In genomic region chr22:35996596-35996995, GRCh38 we compare ENCODE assay signal across 28 cellular contexts. TPM values are rescaled to one million over a fixed set of nuclear protein-coding genes. Genes with fewer than 3 reads are reported as not detected.
A peak's percentile ranks its signal among the peaks of the same experiment; 100 is the strongest.
DNase-seq lines count a peak whose midpoint lies in the region; ATAC-seq and TF ChIP-seq lines count a peak whose summit lies in the region.
"Had no signal": no experiment of that assay in that cellular context is flagged by ENCODE, and none has a peak within 500 bp of the region (broad histone marks: within the 10 kb centered on the region; RNA-seq: fewer than 3 reads in every experiment).

No MANE protein-coding gene starts in this region.

- POLR2A ChIA-PET in MCF 10A (lab: Yijun Ruan, JAX) = interaction anchor here (0.7 to 1.2 kb wide), 3 partner anchors 9 to 57 kb away, joined by 3 read pairs; no protein-coding TSS in a partner anchor

- CTCF ChIA-PET in MCF 10A (lab: Yijun Ruan, JAX) = interaction anchor here (0.6 to 1.0 kb wide), 6 partner anchors 10 to 94 kb away, joined by 3 to 4 read pairs (median 3); no protein-coding TSS in a partner anchor

- in situ Hi-C loops in transverse colon (cut with MboI; ENCODE audit: low pct_ligation_motif_present in 1 of 4, low pct_unique_long_range_greater_than_20kb in 1 of 4, low sequenced_read_pairs in 3 of 4) = no loop called here

- no peaks in the 10 kb centered on the region for H3K27me3 ChIP-seq in breast epithelium
- no peaks in the 10 kb centered on the region for H3K27me3 ChIP-seq in fibroblast of lung (ENCODE audit: control insufficient read depth, insufficient read depth, low read length)
- H3K27me3 ChIP-seq in ovary = no peaks in the 10 kb centered on the region
- H3K27me3 ChIP-seq in transverse colon = no peaks in the 10 kb centered on the region
- H3K27me3 ChIP-seq: BLaER1 treated with 17β-estradiol and CSF1 and Interleukin-3, amounts not matched to agents 10 nM and 100 nM; body of pancreas had no signal

- H3K9me3 ChIP-seq in breast epithelium (no peaks in the 10 kb centered on the region), fibroblast of lung (ENCODE audit: control insufficient read depth, insufficient read depth, low read depth, low read length) (no peaks in the 10 kb centered on the region), ovary (no peaks in the 10 kb centered on the region), transverse colon (no peaks in the 10 kb centered on the region)
- H3K9me3 ChIP-seq: body of pancreas had no signal

- no peak overlapping the region for H2AFZ ChIP-seq in fibroblast of lung (ENCODE audit: low read length)

- H3K4me2 ChIP-seq in fibroblast of lung (ENCODE audit: extremely low read depth, insufficient read depth, low read length) = peak overlapping the region; percentile 60
- H3K4me2 ChIP-seq: BLaER1 treated with 17β-estradiol and CSF1 and Interleukin-3, amounts not matched to agents 10 nM and 100 nM had no signal

- no peak for TF ChIP-seq POLR2A in breast epithelium (IDR thresholded peaks at IDR 0.05)
- no peak for TF ChIP-seq POLR2A in ovary (IDR thresholded peaks at IDR 0.05)
- TF ChIP-seq POLR2A in transverse colon (IDR thresholded peaks at IDR 0.05) = no peak
- TF ChIP-seq POLR2A in GM18505 (IDR thresholded peaks at IDR 0.05; ENCODE audit: borderline replicate concordance, extremely low read depth, insufficient read depth, insufficient read length) = no peak

- ATAC-seq in GM18505 (IDR thresholded peaks at IDR 0.05; ENCODE audit: unreplicated experiment) (no peak), GM19467 (IDR thresholded peaks at IDR 0.05; ENCODE audit: unreplicated experiment) (no peak)
- ATAC-seq: activated naive CD4-positive, alpha-beta T cell treated with anti-CD3 and anti-CD28 coated beads, Interleukin-2, amount 50 U/mL, for 72 hours; activated T-cell treated with anti-CD3 and anti-CD28 coated beads, Interleukin-2, amount 50 U/mL, for 72 hours; body of pancreas; GM12878 had no signal

- TF ChIP-seq EP300 in ovary (IDR thresholded peaks at IDR 0.05) (no peak), transverse colon (IDR thresholded peaks at IDR 0.05; ENCODE audit: low read depth) (no peak)

- H4K20me1 ChIP-seq in fibroblast of lung (ENCODE audit: control insufficient read depth, extremely low read depth, insufficient read depth, low read length) = no peaks in the 10 kb centered on the region
- H4K20me1 ChIP-seq: BLaER1 treated with 17β-estradiol and CSF1 and Interleukin-3, amounts not matched to agents 10 nM and 100 nM had no signal

- intact Hi-C loops in breast epithelium (cut with DNase I; ENCODE audit: low total_unique reads) = no loop called here
- intact Hi-C loops in MCF 10A (cut with micrococcal nuclease) = no loop called here
- intact Hi-C loops in ovary (cut with DNase I) = no loop called here
- intact Hi-C loops in transverse colon (cut with DNase I; ENCODE audit: low total_unique reads) = no loop called here

- H3K4me1 ChIP-seq in breast epithelium = peaks cover 0 to 6% of the 10 kb centered on the region in 2 donors
- peaks cover 15% of the 10 kb centered on the region for H3K4me1 ChIP-seq in fibroblast of lung (ENCODE audit: control insufficient read depth, extremely low read depth, insufficient read depth, low read length)
- H3K4me1 ChIP-seq in ovary (ENCODE audit: insufficient read depth) = peaks cover 30% of the 10 kb centered on the region
- peaks cover 0 to 33% (median 20%) of the 10 kb centered on the region in 4 donors for H3K4me1 ChIP-seq in transverse colon

- H3K4me3 Mint-ChIP-seq in MCF 10A (ENCODE audit: unreplicated experiment) = no peak overlapping the region
- H3K4me3 Mint-ChIP-seq: activated B cell treated with CpG ODN at 0.5 μM for 24 hours; activated T-cell treated with anti-CD3 and anti-CD28 coated beads, Interleukin-2, amount 50 U/mL, for 72 hours; dendritic cell treated with granulocyte-macrophage colony-stimulating factor and Interleukin-4, amounts not matched to agents 40 ng/mL and 50 ng/mL, for 4 days; neural crest cell had no signal

- TF ChIP-seq CTCF in breast epithelium (IDR thresholded peaks at IDR 0.05) = no peak
- no peak for TF ChIP-seq CTCF in MCF 10A (IDR thresholded peaks at IDR 0.05; ENCODE audit: unreplicated experiment)
- no peak for TF ChIP-seq CTCF in fibroblast of lung (conservative IDR thresholded peaks at IDR 0.05 in 1 of 2, IDR thresholded peaks at IDR 0.05 in 1 of 2; ENCODE audit: low read depth in 1 of 2, low read length in 2 of 2)
- no peak for TF ChIP-seq CTCF in ovary (IDR thresholded peaks at IDR 0.05)
- no peak for TF ChIP-seq CTCF in transverse colon (IDR thresholded peaks at IDR 0.05)

- H3K36me3 ChIP-seq in breast epithelium = no peaks in the 10 kb centered on the region
- no peaks in the 10 kb centered on the region for H3K36me3 ChIP-seq in fibroblast of lung (ENCODE audit: control insufficient read depth, insufficient read depth, low read length)
- no peaks in the 10 kb centered on the region for H3K36me3 ChIP-seq in ovary
- H3K36me3 ChIP-seq in transverse colon = no peaks in the 10 kb centered on the region
- H3K36me3 ChIP-seq: BLaER1 treated with 17β-estradiol and CSF1 and Interleukin-3, amounts not matched to agents 10 nM and 100 nM had no signal

- H3K27ac Mint-ChIP-seq in MCF 10A (ENCODE audit: low read depth, unreplicated experiment) = no peak overlapping the region
- H3K27ac Mint-ChIP-seq: activated B cell treated with CpG ODN at 0.5 μM for 24 hours; activated naive CD4-positive, alpha-beta T cell treated with anti-CD3 and anti-CD28 coated beads, Interleukin-2, amount 50 U/mL, for 72 hours; activated T-cell treated with anti-CD3 and anti-CD28 coated beads, Interleukin-2, amount 50 U/mL, for 72 hours; dendritic cell treated with granulocyte-macrophage colony-stimulating factor and Interleukin-4, amounts not matched to agents 40 ng/mL and 50 ng/mL, for 4 days had no signal

- DNase-seq in breast epithelium (ENCODE audit: low spot score in 2 of 2) (no peak), MCF 10A (ENCODE audit: unreplicated experiment) (no peak), fibroblast of lung (ENCODE audit: low read depth in 2 of 2) (no peak), ovary (no peak), transverse colon (no peak), Ammon's horn (ENCODE audit: low spot score) (no peak)
- DNase-seq: activated B cell treated with CpG ODN at 0.5 μM for 24 hours; activated CD8-positive, alpha-beta memory T cell treated with anti-CD3 and anti-CD28 coated beads for 24 hours; activated T-cell treated with anti-CD3 and anti-CD28 coated beads, Interleukin-2, amount 50 U/mL, for 72 hours; body of pancreas; GDM1; mammary epithelial cell; NCI-H1092 treated with DMSO at 0.1 percent for 48 hours; NCI-H2081; NCI-H510A; retina; SHP77 treated with DMSO at 0.1 percent for 48 hours; stimulated activated CD4-positive, alpha-beta T cell treated with anti-CD3 and anti-CD28 coated beads, Interleukin-1b, Interleukin-23, amount 100 ng/mL, for 48 hours; T-helper 2 cell had no signal

- BruUV-seq in MCF 10A (replicated peaks; lab: Mats Ljungman, UMichigan) = no TSS peak

- no peak overlapping the region for H3K9ac ChIP-seq in fibroblast of lung (ENCODE audit: insufficient read depth, low read length)
- H3K9ac ChIP-seq: BLaER1 treated with 17β-estradiol and CSF1 and Interleukin-3, amounts not matched to agents 10 nM and 100 nM had no signal

- WGBS in ovary, 3 donors = 11 to 19% (median 12%) methylated on average over 1 of the region's 1 CpG
- 12 to 42% methylated on average over 1 of the region's 1 CpG for WGBS in transverse colon (ENCODE audit: low coverage in 1 of 2), 2 donors

- H3K79me2 ChIP-seq in fibroblast of lung (ENCODE audit: control insufficient read depth, insufficient read depth, low read length) = peaks cover 58% of the 10 kb centered on the region

- peaks cover 9% of the 10 kb centered on the region for H3K4me1 Mint-ChIP-seq in MCF 10A (ENCODE audit: insufficient read depth, unreplicated experiment)

- H3K27me3 Mint-ChIP-seq in MCF 10A (ENCODE audit: insufficient read depth, unreplicated experiment) = no peaks in the 10 kb centered on the region
- H3K27me3 Mint-ChIP-seq: dendritic cell treated with granulocyte-macrophage colony-stimulating factor and Interleukin-4, amounts not matched to agents 40 ng/mL and 50 ng/mL, for 4 days had no signal

- H3K36me3 Mint-ChIP-seq in MCF 10A (ENCODE audit: insufficient read depth, unreplicated experiment) = peaks cover 5% of the 10 kb centered on the region
- H3K36me3 Mint-ChIP-seq: activated naive CD4-positive, alpha-beta T cell treated with anti-CD3 and anti-CD28 coated beads, Interleukin-2, amount 50 U/mL, for 72 hours had no signal

- H3K4me3 ChIP-seq in breast epithelium = no peak overlapping the region
- H3K4me3 ChIP-seq in fibroblast of lung (replicated peaks in 1 of 4; ENCODE audit: control extremely low read depth in 1 of 4, insufficient read depth in 1 of 4, low read depth in 3 of 4, low read length in 4 of 4) = no peak overlapping the region
- no peak overlapping the region for H3K4me3 ChIP-seq in ovary
- H3K4me3 ChIP-seq in transverse colon = no peak overlapping the region
- H3K4me3 ChIP-seq: BLaER1 treated with 17β-estradiol and CSF1 and Interleukin-3, amounts not matched to agents 10 nM and 100 nM; body of pancreas; GM12878 had no signal

- H3K9me3 Mint-ChIP-seq in MCF 10A (ENCODE audit: unreplicated experiment) = no peaks in the 10 kb centered on the region
- H3K9me3 Mint-ChIP-seq: activated B cell treated with CpG ODN at 0.5 μM for 24 hours; activated naive CD4-positive, alpha-beta T cell treated with anti-CD3 and anti-CD28 coated beads, Interleukin-2, amount 50 U/mL, for 72 hours; activated T-cell treated with anti-CD3 and anti-CD28 coated beads, Interleukin-2, amount 50 U/mL, for 72 hours; dendritic cell treated with granulocyte-macrophage colony-stimulating factor and Interleukin-4, amounts not matched to agents 40 ng/mL and 50 ng/mL, for 4 days; neural crest cell had no signal

- H3K27ac ChIP-seq in breast epithelium (peak overlapping the region; percentile 48 to 80), fibroblast of lung (ENCODE audit: insufficient read depth, low read length) (peak overlapping the region; percentile 78), ovary (peak overlapping the region; percentile 72 to 74), transverse colon (peak overlapping the region; percentile 65 to 82 (median 79))
- H3K27ac ChIP-seq: 22Rv1; BLaER1 treated with 17β-estradiol and CSF1 and Interleukin-3, amounts not matched to agents 10 nM and 100 nM; body of pancreas; epithelial cell of prostate had no signal

RNA-seq across cellular contexts. Expression of gene RBFOX2, which starts 32.0 kb away (rescaled TPM):
- total RNA-seq in breast epithelium = 10 to 100 TPM; 63.4 to 97.3 (median 85.5) TPM
- 89.4 and 92.0 TPM in 2 replicates for total RNA-seq in MCF 10A (2022)
- total RNA-seq in fibroblast of lung = 127 and 173 TPM in 2 replicates
- polyA plus RNA-seq in fibroblast of lung = 184 and 190 TPM in 2 replicates
- 107 and 125 TPM in 2 replicates for polyA plus RNA-seq in fibroblast of lung (2012)
- polyA minus RNA-seq in fibroblast of lung (ENCODE audit: low replicate concordance) = 147 and 168 TPM in 2 replicates
- 100 to 1,000 TPM in 5 of 7 donors, 10 to 100 TPM in 2; 71.1 to 137 (median 128) TPM for total RNA-seq in ovary
- polyA plus RNA-seq in ovary = 100 to 1,000 TPM in 1 of 2 donors, 10 to 100 TPM in 1; 68.7 to 140 TPM
- total RNA-seq in transverse colon = 10 to 100 TPM; 27.3 to 61.1 (median 43.1) TPM
- total RNA-seq: activated B cell treated with CpG ODN at 0.5 μM for 24 hours had no signal
